Comparison of ENCODE assay signal across 27 cellular contexts in genomic region chr7:99628471-99629465, GRCh38. TPM values are rescaled to one million over a fixed set of nuclear protein-coding genes. Genes with fewer than 3 reads are reported as not detected.
A peak's percentile ranks its signal among the peaks of the same experiment; 100 is the strongest.
DNase-seq lines count a peak whose midpoint lies in the region; ATAC-seq, FAIRE-seq and TF ChIP-seq lines count a peak whose summit lies in the region.
"Had no signal": no experiment of that assay in that cellular context is flagged by ENCODE, and none has a peak within 500 bp of the region (broad histone marks: within the 10 kb centered on the region; RNA-seq: fewer than 3 reads in every experiment).

No MANE protein-coding gene starts in this region.

- TF ChIP-seq POLR2A in GM12892 (IDR thresholded peaks at IDR 0.05; ENCODE audit: low read depth, low read length) = no peak

- H3K27me3 ChIP-seq in H7 (ENCODE audit: control insufficient read depth, insufficient read depth, low read length) = no peaks in the 10 kb centered on the region
- no peaks in the 10 kb centered on the region for H3K27me3 ChIP-seq in naive thymus-derived CD4-positive, alpha-beta T cell (ENCODE audit: control insufficient read depth in 2 of 2, insufficient read depth in 2 of 2, low read length in 2 of 2)
- H3K27me3 ChIP-seq: transverse colon had no signal

- H3K27me3 Mint-ChIP-seq in activated CD4-positive, alpha-beta T cell treated with anti-CD3 and anti-CD28 coated beads, Interleukin-2, amount 10 ng/mL, durations not matched to agents 24 days and 14 days = no peaks in the 10 kb centered on the region
- no peaks in the 10 kb centered on the region for H3K27me3 Mint-ChIP-seq in activated naive CD8-positive, alpha-beta T cell treated with anti-CD3 and anti-CD28 coated beads, Interleukin-2, amount 50 U/mL, for 24 hours
- no peaks in the 10 kb centered on the region for H3K27me3 Mint-ChIP-seq in naive thymus-derived CD4-positive, alpha-beta T cell
- H3K27me3 Mint-ChIP-seq: brain, IgD-negative memory B cell had no signal

- H3K27ac ChIP-seq in naive thymus-derived CD4-positive, alpha-beta T cell (ENCODE audit: low read depth, low read length) = no peak overlapping the region
- H3K27ac ChIP-seq: HL-60, left ventricle myocardium inferior, transverse colon had no signal

- H3K27ac Mint-ChIP-seq in activated CD4-positive, alpha-beta T cell treated with anti-CD3 and anti-CD28 coated beads, Interleukin-2, amount 10 ng/mL, durations not matched to agents 24 days and 14 days = peak overlapping the region; percentile 30
- H3K27ac Mint-ChIP-seq in activated naive CD8-positive, alpha-beta T cell treated with anti-CD3 and anti-CD28 coated beads, Interleukin-2, amount 50 U/mL, for 24 hours = peak overlapping the region; percentile 30
- peak overlapping the region in 7 of 9 donors; percentile 6 to 82 (median 57) for H3K27ac Mint-ChIP-seq in naive thymus-derived CD4-positive, alpha-beta T cell
- H3K27ac Mint-ChIP-seq: brain, nephron progenitor cell had no signal

- no peak for FAIRE-seq in GM12892 (lab: Jason Lieb, UNC)
- FAIRE-seq: colon, GM18507 had no signal

- ATAC-seq in activated naive CD8-positive, alpha-beta T cell treated with anti-CD3 and anti-CD28 coated beads, Interleukin-2, amount 50 U/mL, for 24 hours = no peak
- no peak for ATAC-seq in naive thymus-derived CD4-positive, alpha-beta T cell
- no peak for ATAC-seq in GM19467 (IDR thresholded peaks at IDR 0.05; ENCODE audit: unreplicated experiment)
- ATAC-seq: SK-N-SH treated with all-trans-retinoic acid at 6 μM for 48 hours had no signal

- H3K9me3 Mint-ChIP-seq in activated CD4-positive, alpha-beta T cell treated with anti-CD3 and anti-CD28 coated beads, Interleukin-2, amount 10 ng/mL, durations not matched to agents 24 days and 14 days = no peaks in the 10 kb centered on the region
- no peaks in the 10 kb centered on the region for H3K9me3 Mint-ChIP-seq in activated naive CD8-positive, alpha-beta T cell treated with anti-CD3 and anti-CD28 coated beads, Interleukin-2, amount 50 U/mL, for 24 hours
- peaks cover 0 to 5% (median 0%) of the 10 kb centered on the region in 11 donors for H3K9me3 Mint-ChIP-seq in naive thymus-derived CD4-positive, alpha-beta T cell
- H3K9me3 Mint-ChIP-seq: brain, IgD-negative memory B cell, nephron progenitor cell had no signal

- peaks cover 39% of the 10 kb centered on the region for H3K36me3 ChIP-seq in H7 (replicated peaks; ENCODE audit: control insufficient read depth, insufficient read depth, low read length)
- H3K36me3 ChIP-seq in naive thymus-derived CD4-positive, alpha-beta T cell (ENCODE audit: control insufficient read depth in 2 of 3, insufficient read depth in 3 of 3, low read length in 3 of 3) = peaks cover 0 to 83% (median 19%) of the 10 kb centered on the region in 3 experiments

- peaks cover 83% of the 10 kb centered on the region for H3K36me3 Mint-ChIP-seq in activated CD4-positive, alpha-beta T cell treated with anti-CD3 and anti-CD28 coated beads, Interleukin-2, amount 10 ng/mL, durations not matched to agents 24 days and 14 days (ENCODE audit: low read depth)
- peaks cover 79% of the 10 kb centered on the region for H3K36me3 Mint-ChIP-seq in activated naive CD8-positive, alpha-beta T cell treated with anti-CD3 and anti-CD28 coated beads, Interleukin-2, amount 50 U/mL, for 24 hours (ENCODE audit: low read depth)
- peaks cover 10 to 61% (median 49%) of the 10 kb centered on the region in 5 donors for H3K36me3 Mint-ChIP-seq in naive thymus-derived CD4-positive, alpha-beta T cell

- POLR2A ChIA-PET in naive thymus-derived CD4-positive, alpha-beta T cell (lab: Charles Lee) = no interaction called here

- peaks cover 14 to 18% of the 10 kb centered on the region in 2 donors for H3K4me1 ChIP-seq in naive thymus-derived CD4-positive, alpha-beta T cell (ENCODE audit: control insufficient read depth in 2 of 2, insufficient read depth in 2 of 2, low read length in 2 of 2)
- H3K4me1 ChIP-seq: transverse colon had no signal

- intact Hi-C loops in activated CD4-positive, alpha-beta T cell treated with anti-CD3 and anti-CD28 coated beads, Interleukin-2, amount 10 ng/mL, durations not matched to agents 24 days and 14 days (cut with micrococcal nuclease) = no loop called here
- intact Hi-C loops in naive thymus-derived CD4-positive, alpha-beta T cell (cut with micrococcal nuclease) = loop anchor here in 1 of 2 donors (10.0 kb wide), 1 partner anchor 366 kb away; no protein-coding TSS in a partner anchor

- DNase-seq in activated CD4-positive, alpha-beta T cell treated with anti-CD3 and anti-CD28 coated beads, Interleukin-2, amount 10 ng/mL, durations not matched to agents 24 days and 14 days = no peak
- no peak for DNase-seq in activated CD4-positive, alpha-beta T cell treated with anti-CD3 and anti-CD28 coated beads for 48 hours
- DNase-seq in H7 (peak; percentile 78), AML-193 (lab: John Stamatoyannopoulos, UW) (no peak), GM12892 (ENCODE audit: insufficient read length) (no peak)
- DNase-seq in activated naive CD8-positive, alpha-beta T cell treated with anti-CD3 and anti-CD28 coated beads, Interleukin-2, amount 50 U/mL, for 24 hours = no peak
- DNase-seq in naive thymus-derived CD4-positive, alpha-beta T cell = no peak
- DNase-seq: 8988T; activated CD4-positive, CD25-positive, alpha-beta regulatory T cell; EL; glutamatergic neuron; left ventricle myocardium inferior; midbrain; NCI-H1417 treated with DMSO at 0.1 percent for 48 hours; NCI-H2107; NCI-H510A; nephron progenitor cell; stimulated activated CD4-positive, alpha-beta T cell treated with anti-CD3 and anti-CD28 coated beads, Interleukin-2, amount 100 ng/mL, for 24 hours; stimulated activated naive CD4-positive, alpha-beta T cell treated with Interleukin-2 at 50 U/mL for 16 hours; transverse colon had no signal

- CTCF ChIA-PET in naive thymus-derived CD4-positive, alpha-beta T cell (lab: Charles Lee) = interaction anchor here (0.9 kb wide), 1 partner anchor 7 kb away, joined by 3 read pairs; no protein-coding TSS in a partner anchor

- H3K9me3 ChIP-seq in naive thymus-derived CD4-positive, alpha-beta T cell (ENCODE audit: control insufficient read depth in 2 of 3, low read length in 3 of 3) = no peaks in the 10 kb centered on the region
- H3K9me3 ChIP-seq: left ventricle myocardium inferior, transverse colon had no signal

- peaks cover 51% of the 10 kb centered on the region for H3K4me1 Mint-ChIP-seq in activated CD4-positive, alpha-beta T cell treated with anti-CD3 and anti-CD28 coated beads, Interleukin-2, amount 10 ng/mL, durations not matched to agents 24 days and 14 days
- H3K4me1 Mint-ChIP-seq in activated naive CD8-positive, alpha-beta T cell treated with anti-CD3 and anti-CD28 coated beads, Interleukin-2, amount 50 U/mL, for 24 hours = peaks cover 80% of the 10 kb centered on the region
- H3K4me1 Mint-ChIP-seq in naive thymus-derived CD4-positive, alpha-beta T cell = peaks cover 38 to 60% (median 42%) of the 10 kb centered on the region in 7 donors
- H3K4me1 Mint-ChIP-seq: nephron progenitor cell had no signal

- H3K4me3 ChIP-seq in H7 (ENCODE audit: insufficient read depth, low read depth, low read length) = no peak overlapping the region
- no peak overlapping the region for H3K4me3 ChIP-seq in naive thymus-derived CD4-positive, alpha-beta T cell (ENCODE audit: low read length)
- H3K4me3 ChIP-seq: left ventricle myocardium inferior, transverse colon had no signal

- H3K4me3 Mint-ChIP-seq in activated CD4-positive, alpha-beta T cell treated with anti-CD3 and anti-CD28 coated beads, Interleukin-2, amount 10 ng/mL, durations not matched to agents 24 days and 14 days = no peak overlapping the region
- no peak overlapping the region for H3K4me3 Mint-ChIP-seq in activated naive CD8-positive, alpha-beta T cell treated with anti-CD3 and anti-CD28 coated beads, Interleukin-2, amount 50 U/mL, for 24 hours
- no peak overlapping the region for H3K4me3 Mint-ChIP-seq in naive thymus-derived CD4-positive, alpha-beta T cell
- H3K4me3 Mint-ChIP-seq: brain, IgD-negative memory B cell, nephron progenitor cell had no signal

RNA-seq across cellular contexts. Expression of gene ZSCAN25, which starts 12.0 kb away (rescaled TPM):
- total RNA-seq in activated CD4-positive, alpha-beta T cell treated with anti-CD3 and anti-CD28 coated beads, Interleukin-2, amount 10 ng/mL, durations not matched to agents 24 days and 14 days = 29.4 and 30.0 TPM in 2 replicates
- 12.5 and 13.2 TPM in 2 replicates for total RNA-seq in H7 (2014; rRNA removed; shearing (Covaris generic))
- total RNA-seq in naive thymus-derived CD4-positive, alpha-beta T cell = 10 to 100 TPM; 33.9 to 51.6 (median 43.8) TPM
- polyA plus RNA-seq in naive thymus-derived CD4-positive, alpha-beta T cell = 10 to 100 TPM; 15.5 to 20.6 TPM
- polyA plus RNA-seq in GM12892 (2012; ENCODE audit: missing spikeins) = 5.0 TPM

RNA-seq across cellular contexts. Expression of gene TMEM225B, which starts 30.7 kb away (rescaled TPM):
- 0.50 and 0.61 TPM in 2 replicates for total RNA-seq in activated CD4-positive, alpha-beta T cell treated with anti-CD3 and anti-CD28 coated beads, Interleukin-2, amount 10 ng/mL, durations not matched to agents 24 days and 14 days
- total RNA-seq in H7 (2014; rRNA removed; shearing (Covaris generic)) = 0.48 and 0.52 TPM in 2 replicates
- total RNA-seq in naive thymus-derived CD4-positive, alpha-beta T cell = 1 to 10 TPM in 1 of 5 experiments, under 1 TPM in 3, not detected in 1; 0.80 to 1.9 (median 0.90) TPM
- polyA plus RNA-seq in naive thymus-derived CD4-positive, alpha-beta T cell = 1 to 10 TPM in 1 of 2 donors, under 1 TPM in 1; 0.44 to 2.5 TPM
- 0.51 TPM for polyA plus RNA-seq in GM12892 (2012; ENCODE audit: missing spikeins)
- total RNA-seq: left ventricle myocardium inferior had no signal

RNA-seq across cellular contexts. Expression of gene CYP3A5, which starts 51.0 kb away (rescaled TPM):
- total RNA-seq in activated CD4-positive, alpha-beta T cell treated with anti-CD3 and anti-CD28 coated beads, Interleukin-2, amount 10 ng/mL, durations not matched to agents 24 days and 14 days = not detected in 2 replicates
- 0.31 TPM in 1 of 2 replicates, not detected in the other for total RNA-seq in H7 (2014; rRNA removed; shearing (Covaris generic))
- total RNA-seq in naive thymus-derived CD4-positive, alpha-beta T cell = under 1 TPM in 1 of 5 experiments, not detected in 4; 0.27 TPM
- under 1 TPM; 0.69 to 0.87 TPM for polyA plus RNA-seq in naive thymus-derived CD4-positive, alpha-beta T cell
- polyA plus RNA-seq in GM12892 (2012; ENCODE audit: missing spikeins) = 0.59 TPM
- total RNA-seq: left ventricle myocardium inferior had no signal
